Comparison of ENCODE assay signal across 7 cellular contexts in the genomic region with DNA sequence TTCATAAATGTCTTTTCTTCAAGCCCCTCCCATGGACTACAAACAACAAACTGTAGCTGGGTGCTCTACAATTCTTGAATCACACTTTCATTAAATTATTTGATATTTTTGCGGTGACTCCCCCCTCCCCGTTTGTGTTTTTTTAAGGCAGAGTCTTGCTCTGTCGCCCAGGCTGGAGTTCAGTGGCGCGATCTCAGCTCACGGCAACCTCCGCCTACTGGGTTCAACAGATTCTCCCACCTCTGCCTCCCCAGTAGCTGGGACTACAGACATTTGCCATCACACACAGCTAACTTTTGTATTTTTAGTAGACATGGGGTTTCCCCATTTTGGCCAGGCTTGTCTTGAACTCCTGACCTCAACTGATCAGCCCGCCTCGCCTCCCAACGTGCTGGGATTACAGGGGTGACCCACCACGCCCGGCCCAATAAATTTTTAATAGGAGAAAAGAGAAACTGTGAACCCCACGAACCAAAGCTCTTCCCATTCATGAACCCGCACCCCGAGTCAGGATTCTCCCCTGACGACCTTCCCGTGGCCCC. TPM values are rescaled to one million over a fixed set of nuclear protein-coding genes. Genes with fewer than 3 reads are reported as not detected.
DNase-seq lines count a peak whose midpoint lies in the region; ATAC-seq and TF ChIP-seq lines count a peak whose summit lies in the region.

No MANE protein-coding gene starts in this region.

- peak in 1 of 2 experiments; percentile 10 for DNase-seq in HL-60 (ENCODE audit: low read depth in 1 of 2, low spot score in 1 of 2)
- no peak for DNase-seq in activated T-helper 2 cell treated with anti-CD3 and anti-CD28 coated beads, Interferon-gamma antibody, Interleukin-2, Interleukin-4, amounts not matched to agents 10 μg/mL and 5 μg/mL and 100 μg/mL, durations not matched to agents 14 hours and 24 hours and 36 hours (ENCODE audit: low spot score)
- peak in 2 of 3 donors; percentile 39 to 42 for DNase-seq in immature natural killer cell
- no peak for DNase-seq in suprapubic skin (ENCODE audit: low spot score in 2 of 2)
- no peak for DNase-seq in mesenteric fat pad (ENCODE audit: low spot score)
- no peak for DNase-seq in DMS153 (lab: John Stamatoyannopoulos, UW)

- peaks cover 14% of the 10 kb centered on the region for H3K4me1 ChIP-seq in suprapubic skin

- no peak for TF ChIP-seq POLR2A in suprapubic skin (IDR thresholded peaks at IDR 0.05)

- H3K27ac ChIP-seq in HL-60 (replicated peaks) (peak overlapping the region; percentile 92), suprapubic skin (peak overlapping the region; percentile 91)

- peaks cover 62% of the 10 kb centered on the region for H3K36me3 Mint-ChIP-seq in activated T-helper 2 cell treated with anti-CD3 and anti-CD28 coated beads, Interferon-gamma antibody, Interleukin-2, Interleukin-4, amounts not matched to agents 10 μg/mL and 5 μg/mL and 100 μg/mL, durations not matched to agents 14 hours and 24 hours and 36 hours (ENCODE audit: low read depth)
- peaks cover 9% of the 10 kb centered on the region in 3 donors for H3K36me3 Mint-ChIP-seq in immature natural killer cell

- H3K4me1 Mint-ChIP-seq in activated T-helper 2 cell treated with anti-CD3 and anti-CD28 coated beads, Interferon-gamma antibody, Interleukin-2, Interleukin-4, amounts not matched to agents 10 μg/mL and 5 μg/mL and 100 μg/mL, durations not matched to agents 14 hours and 24 hours and 36 hours (ENCODE audit: low read depth), result peaks cover 13% of the 10 kb centered on the region
- H3K4me1 Mint-ChIP-seq in immature natural killer cell, result peaks cover 43 to 49% of the 10 kb centered on the region in 2 donors

- peaks cover 59% of the 10 kb centered on the region for H3K9me3 Mint-ChIP-seq in activated T-helper 2 cell treated with anti-CD3 and anti-CD28 coated beads, Interferon-gamma antibody, Interleukin-2, Interleukin-4, amounts not matched to agents 10 μg/mL and 5 μg/mL and 100 μg/mL, durations not matched to agents 14 hours and 24 hours and 36 hours
- peaks cover 0 to 8% (median 0%) of the 10 kb centered on the region in 6 donors for H3K9me3 Mint-ChIP-seq in immature natural killer cell

- TF ChIP-seq EP300 in suprapubic skin (IDR thresholded peaks at IDR 0.05), result no peak

- peak overlapping the region; percentile 96 for H3K4me3 Mint-ChIP-seq in activated T-helper 2 cell treated with anti-CD3 and anti-CD28 coated beads, Interferon-gamma antibody, Interleukin-2, Interleukin-4, amounts not matched to agents 10 μg/mL and 5 μg/mL and 100 μg/mL, durations not matched to agents 14 hours and 24 hours and 36 hours (ENCODE audit: low read depth)
- H3K4me3 Mint-ChIP-seq in immature natural killer cell, result peak overlapping the region; percentile 99 to 100 (median 99)

- H3K9me3 ChIP-seq in suprapubic skin, result no peaks in the 10 kb centered on the region

- peak overlapping the region; percentile 98 for H3K27ac Mint-ChIP-seq in activated T-helper 2 cell treated with anti-CD3 and anti-CD28 coated beads, Interferon-gamma antibody, Interleukin-2, Interleukin-4, amounts not matched to agents 10 μg/mL and 5 μg/mL and 100 μg/mL, durations not matched to agents 14 hours and 24 hours and 36 hours
- peak overlapping the region; percentile 99 to 100 (median 100) for H3K27ac Mint-ChIP-seq in immature natural killer cell

- H3K27me3 Mint-ChIP-seq in activated T-helper 2 cell treated with anti-CD3 and anti-CD28 coated beads, Interferon-gamma antibody, Interleukin-2, Interleukin-4, amounts not matched to agents 10 μg/mL and 5 μg/mL and 100 μg/mL, durations not matched to agents 14 hours and 24 hours and 36 hours (ENCODE audit: low read depth), result no peaks in the 10 kb centered on the region
- H3K27me3 Mint-ChIP-seq in immature natural killer cell (ENCODE audit: low read depth in 3 of 3), result peaks cover 8 to 12% (median 9%) of the 10 kb centered on the region in 3 donors

- peaks cover under 1% of the 10 kb centered on the region for H3K36me3 ChIP-seq in suprapubic skin

- H3K27me3 ChIP-seq in HL-60 (ENCODE audit: insufficient read depth, poor library complexity, severe bottlenecking) (no peaks in the 10 kb centered on the region), suprapubic skin (no peaks in the 10 kb centered on the region)

- no peak for ATAC-seq in HG03139 (IDR thresholded peaks at IDR 0.05; ENCODE audit: unreplicated experiment)

- no peak for TF ChIP-seq CTCF in HL-60 (IDR thresholded peaks at IDR 0.05; ENCODE audit: insufficient read depth, low read length)
- TF ChIP-seq CTCF in suprapubic skin (IDR thresholded peaks at IDR 0.05), result no peak

- peak overlapping the region; percentile 66 for H3K4me3 ChIP-seq in HL-60 (replicated peaks; ENCODE audit: insufficient read depth, low read length)
- peak overlapping the region; percentile 68 for H3K4me3 ChIP-seq in suprapubic skin

- intact Hi-C loops in activated T-helper 2 cell treated with anti-CD3 and anti-CD28 coated beads, Interferon-gamma antibody, Interleukin-2, Interleukin-4, amounts not matched to agents 10 μg/mL and 5 μg/mL and 100 μg/mL, durations not matched to agents 14 hours and 24 hours and 36 hours (cut with micrococcal nuclease), result loop anchor here (1.0 kb wide), 4 partner anchors 44 to 153 kb away; partner anchors contain the start of genes ZNF101, ZNF14 and ZNF253

- WGBS in suprapubic skin, result 9% methylated on average over 13 of the region's 17 CpGs

RNA-seq across cellular contexts. Expression of gene ZNF506, which starts 0.7 kb away (rescaled TPM):
- total RNA-seq in activated T-helper 2 cell treated with anti-CD3 and anti-CD28 coated beads, Interferon-gamma antibody, Interleukin-2, Interleukin-4, amounts not matched to agents 10 μg/mL and 5 μg/mL and 100 μg/mL, durations not matched to agents 14 hours and 24 hours and 36 hours, result 13.2 and 15.1 TPM in 2 replicates
- 10 to 100 TPM; 15.7 to 19.4 (median 17.1) TPM for polyA plus RNA-seq in immature natural killer cell
- total RNA-seq in suprapubic skin, result 10 to 100 TPM; 29.1 to 72.7 (median 48.8) TPM
- 16.4 TPM for total RNA-seq in mesenteric fat pad

RNA-seq across cellular contexts. Expression of gene ZNF253, which starts 44.8 kb away (rescaled TPM):
- total RNA-seq in activated T-helper 2 cell treated with anti-CD3 and anti-CD28 coated beads, Interferon-gamma antibody, Interleukin-2, Interleukin-4, amounts not matched to agents 10 μg/mL and 5 μg/mL and 100 μg/mL, durations not matched to agents 14 hours and 24 hours and 36 hours, result 8.6 and 9.9 TPM in 2 replicates
- 1 to 10 TPM; 3.5 to 6.9 (median 5.8) TPM for polyA plus RNA-seq in immature natural killer cell
- total RNA-seq in suprapubic skin (10 to 100 TPM in 2 of 4 donors, 1 to 10 TPM in 2; 5.0 to 16.7 (median 8.8) TPM), mesenteric fat pad (6.5 TPM)

Comparison
In these comparisons a context has a peak if more than half of its experiments do, and no peak if none do; other contexts are left out.
1. DNase-seq: peak in immature natural killer cell (2 of 3); none in activated T-helper 2 cell treated with anti-CD3 and anti-CD28 coated beads, Interferon-gamma antibody, Interleukin-2, Interleukin-4, amounts not matched to agents 10 μg/mL and 5 μg/mL and 100 μg/mL, durations not matched to agents 14 hours and 24 hours and 36 hours (single experiment), suprapubic skin (0 of 2), mesenteric fat pad (single experiment) and DMS153 (single experiment).